In genomic region chr4:74919783-74920182, GRCh38 we compare ENCODE assay signal across 14 cellular contexts. TPM values are rescaled to one million over a fixed set of nuclear protein-coding genes. Genes with fewer than 3 reads are reported as not detected.
DNase-seq lines count a peak whose midpoint lies in the region; ATAC-seq, FAIRE-seq and TF ChIP-seq lines count a peak whose summit lies in the region.
"Had no signal": no experiment of that assay in that cellular context is flagged by ENCODE, and none has a peak within 500 bp of the region (broad histone marks: within the 10 kb centered on the region; RNA-seq: fewer than 3 reads in every experiment).

No MANE protein-coding gene starts in this region.

- intact Hi-C loops in K562 (cut with micrococcal nuclease) (no loop called here), heart left ventricle (cut with DNase I) (no loop called here)

- H3K9ac ChIP-seq in K562 (ENCODE audit: insufficient read depth in 1 of 2, low read depth in 2 of 2, low read length in 2 of 2) = no peak overlapping the region
- H3K9ac ChIP-seq: SK-N-SH had no signal

- H3K9me3 ChIP-seq in K562 (replicated peaks; ENCODE audit: control insufficient read depth, insufficient read depth, low read depth, low read length) (no peaks in the 10 kb centered on the region), heart left ventricle (no peaks in the 10 kb centered on the region)
- H3K9me3 ChIP-seq: SK-N-SH, stomach had no signal

- H3K27me3 ChIP-seq in K562 (ENCODE audit: control insufficient read depth in 2 of 2, insufficient read depth in 2 of 2, low read length in 2 of 2) (no peaks in the 10 kb centered on the region; a peak in 1 of 5 replicates), heart left ventricle (peaks cover 0 to 5% (median 0%) of the 10 kb centered on the region in 9 donors)

- H3K9me1 ChIP-seq in K562 (ENCODE audit: control insufficient read depth, insufficient read depth, low read length) = no peaks in the 10 kb centered on the region

- no peak for TF ChIP-seq RAD21 in K562 (CRISPR knock-in tag; conservative IDR thresholded peaks at IDR 0.05 in 1 of 2, IDR thresholded peaks at IDR 0.05 in 1 of 2)

- TF ChIP-seq EP300 in K562 (IDR thresholded peaks at IDR 0.05; ENCODE audit: low read length) = no peak

- H3K79me2 ChIP-seq in K562 (ENCODE audit: control insufficient read depth, insufficient read depth, low read length) = no peaks in the 10 kb centered on the region

- TF ChIP-seq POLR2A in K562 (conservative IDR thresholded peaks at IDR 0.05) = no peak
- TF ChIP-seq POLR2A in heart left ventricle (IDR thresholded peaks at IDR 0.05) = no peak

- TF ChIP-seq CTCF in K562 (IDR thresholded peaks at IDR 0.05 in 2 of 3, conservative IDR thresholded peaks at IDR 0.05 in 1 of 3; ENCODE audit: insufficient read depth in 2 of 3, low read depth in 1 of 3, low read length in 3 of 3) (no peak), heart left ventricle (IDR thresholded peaks at IDR 0.05) (no peak)

- H3K36me3 ChIP-seq in K562 (ENCODE audit: control insufficient read depth, insufficient read depth, low read length) (no peaks in the 10 kb centered on the region), heart left ventricle (no peaks in the 10 kb centered on the region)
- H3K36me3 ChIP-seq: stomach had no signal

- in situ Hi-C loops in K562 (cut with MboI) = no loop called here

- peak; percentile 58 for ATAC-seq in GM18867 (IDR thresholded peaks at IDR 0.05; ENCODE audit: unreplicated experiment)
- ATAC-seq in GM21529 (IDR thresholded peaks at IDR 0.05; ENCODE audit: unreplicated experiment) = peak; percentile 78
- ATAC-seq in HG03095 (IDR thresholded peaks at IDR 0.05; ENCODE audit: unreplicated experiment) = peak; percentile 56
- no peak for ATAC-seq in K562
- ATAC-seq in heart left ventricle = no peak
- no peak for ATAC-seq in HG02840 (IDR thresholded peaks at IDR 0.05; ENCODE audit: low FRiP score, unreplicated experiment)
- ATAC-seq: activated CD8-positive, alpha-beta memory T cell treated with anti-CD3 and anti-CD28 coated beads, Interleukin-2, amount 10 ng/mL, durations not matched to agents 7 days and 5 days; activated naive CD4-positive, alpha-beta T cell treated with anti-CD3 and anti-CD28 coated beads, Interleukin-2, amount 50 U/mL, for 72 hours had no signal

- DNase-seq in K562 (ENCODE audit: extremely low read depth in 1 of 4, low spot score in 3 of 4) (no peak), heart left ventricle (no peak), MV-4-11 (lab: John Stamatoyannopoulos, UW) (no peak)
- no peak for DNase-seq in activated CD4-positive, CD25-positive, alpha-beta regulatory T cell (lab: John Stamatoyannopoulos, UW)
- DNase-seq: activated CD8-positive, alpha-beta memory T cell treated with anti-CD3 and anti-CD28 coated beads, Interleukin-2, amount 10 ng/mL, durations not matched to agents 7 days and 5 days; GOT3; SK-N-SH; stomach had no signal

- no peaks in the 10 kb centered on the region; the same call in 1 of the 2 replicates for H4K20me1 ChIP-seq in K562 (replicated peaks; ENCODE audit: control insufficient read depth, insufficient read depth, low read length)

- no TSS peak for BruUV-seq in K562 (replicated peaks; lab: Mats Ljungman, UMichigan)

- POLR2A ChIA-PET in K562 (lab: Yijun Ruan, JAX) = no interaction called here

- H3K4me2 ChIP-seq in K562 (ENCODE audit: insufficient read depth, low read length) = no peak overlapping the region
- H3K4me2 ChIP-seq: SK-N-SH had no signal

- no peak for FAIRE-seq in K562 (lab: Jason Lieb, UNC)
- FAIRE-seq: GM12892 had no signal

- CTCF ChIA-PET in K562 (lab: Yijun Ruan, JAX; ENCODE audit: low intra/inter-chr PET ratio) = interaction anchor here (0.6 kb wide), 1 partner anchor 561 kb away, joined by 3 read pairs; no protein-coding TSS in a partner anchor

- H3K4me1 ChIP-seq in K562 (replicated peaks in 1 of 2; ENCODE audit: control insufficient read depth in 2 of 2, insufficient read depth in 2 of 2, low read length in 2 of 2) (no peaks in the 10 kb centered on the region), heart left ventricle (no peaks in the 10 kb centered on the region)
- H3K4me1 ChIP-seq: stomach had no signal

- H2AFZ ChIP-seq in K562 (ENCODE audit: low read depth, low read length) = no peak overlapping the region

- WGBS in K562 (ENCODE audit: insufficient coverage, low coverage, missing lambda C conversion rate) = 29% methylated on average over 6 of the region's 6 CpGs
- WGBS in heart left ventricle, 4 donors = 67 to 92% (median 86%) methylated on average over 6 of the region's 6 CpGs

- H3K4me3 ChIP-seq in K562 (no peak overlapping the region), heart left ventricle (no peak overlapping the region)
- H3K4me3 ChIP-seq: stomach had no signal

- no peak overlapping the region for H3K27ac ChIP-seq in K562 (ENCODE audit: extremely low read depth, low read depth, low read length)
- H3K27ac ChIP-seq in heart left ventricle = no peak overlapping the region
- H3K27ac ChIP-seq: stomach had no signal

TF ChIP-seq in K562, 482 proteins besides CTCF, POLR2A, EP300 and RAD21:
- TF ChIP-seq PHF21A (IDR thresholded peaks at IDR 0.05; ENCODE audit: borderline replicate concordance, low read depth) (no peak), CEBPB (tag; IDR thresholded peaks at IDR 0.05) (peak; percentile 36), CEBPG (CRISPR knock-in tag; IDR thresholded peaks at IDR 0.05) (no peak), CEBPG (tag; conservative IDR thresholded peaks at IDR 0.05 in 1 of 2, IDR thresholded peaks at IDR 0.05 in 1 of 2) (peak in 1 of 2 experiments; percentile 63; a peak in 1 of 4 replicates)

RNA-seq across cellular contexts. Expression of gene PARM1, which starts 13.1 kb away (rescaled TPM):
- total RNA-seq in K562 (2011; cell fraction: chromatin; rRNA removed; ENCODE audit: low replicate concordance) = not detected in 2 replicates
- total RNA-seq in K562 (2011; cell fraction: nucleolus; rRNA removed) = not detected in 2 replicates
- not detected in 2 replicates for total RNA-seq in K562 (2011; cell fraction: nucleoplasm; rRNA removed)
- total RNA-seq in K562 (2014; rRNA removed) = not detected in 2 replicates
- total RNA-seq in K562 (2014; rRNA removed; fragmentation: Illumina TruSeq; extraction: Trizol) = not detected in 2 replicates
- total RNA-seq in K562 (2015; rRNA removed; fragmentation: Illumina TruSeq; extraction: Trizol) = not detected in 2 replicates
- total RNA-seq in K562 (2021) = 0.07 and 0.09 TPM in 2 replicates
- polyA plus RNA-seq in K562 (2011; rRNA removed) = not detected in 2 replicates
- not detected in 2 replicates for polyA plus RNA-seq in K562 (2011; cell fraction: cytosol; rRNA removed)
- not detected in 2 replicates for polyA plus RNA-seq in K562 (2011; cell fraction: nucleus; rRNA removed)
- polyA plus RNA-seq in K562 (2012) = 0.03 TPM in 1 of 2 replicates, not detected in the other
- not detected in 2 replicates for polyA plus RNA-seq in K562 (2014; fragmentation: Illumina TruSeq; extraction: Trizol)
- not detected for polyA plus RNA-seq in K562 (2014; fragmentation: Nextera tagmentation; extraction: Ambion mirVana)
- not detected in 2 replicates for polyA plus RNA-seq in K562 (2014; rRNA removed)
- not detected in 2 replicates for polyA minus RNA-seq in K562 (2011; rRNA and poly(A)+ RNA removed)
- polyA minus RNA-seq in K562 (2011; cell fraction: cytosol; rRNA and poly(A)+ RNA removed) = not detected in 2 replicates
- polyA minus RNA-seq in K562 (2011; cell fraction: nucleus; rRNA and poly(A)+ RNA removed) = not detected in 2 replicates
- total RNA-seq in heart left ventricle = 100 to 1,000 TPM in 5 of 9 donors, 10 to 100 TPM in 4; 40.1 to 144 (median 103) TPM
- polyA plus RNA-seq in heart left ventricle = 10 to 100 TPM; 28.8 to 51.2 TPM
- total RNA-seq: activated naive CD4-positive, alpha-beta T cell treated with anti-CD3 and anti-CD28 coated beads, Interleukin-2, amount 50 U/mL, for 72 hours had no signal
- polyA plus RNA-seq: SK-N-SH had no signal

Comparison
In these comparisons a context has a peak if more than half of its experiments do, and no peak if none do; other contexts are left out.
1. ATAC-seq: peak in GM18867 (single experiment), GM21529 (single experiment) and HG03095 (single experiment); none in K562 (single experiment), heart left ventricle (0 of 4) and HG02840 (single experiment).
2. RNA of gene PARM1, which starts 13.1 kb away (total RNA-seq): 40.1 to 144 TPM in heart left ventricle; 0.07 to 0.09 TPM in K562; every median in the first group is over 10 times any median in the second.